Comparison of ENCODE assay signal across 22 cellular contexts in the genomic region with DNA sequence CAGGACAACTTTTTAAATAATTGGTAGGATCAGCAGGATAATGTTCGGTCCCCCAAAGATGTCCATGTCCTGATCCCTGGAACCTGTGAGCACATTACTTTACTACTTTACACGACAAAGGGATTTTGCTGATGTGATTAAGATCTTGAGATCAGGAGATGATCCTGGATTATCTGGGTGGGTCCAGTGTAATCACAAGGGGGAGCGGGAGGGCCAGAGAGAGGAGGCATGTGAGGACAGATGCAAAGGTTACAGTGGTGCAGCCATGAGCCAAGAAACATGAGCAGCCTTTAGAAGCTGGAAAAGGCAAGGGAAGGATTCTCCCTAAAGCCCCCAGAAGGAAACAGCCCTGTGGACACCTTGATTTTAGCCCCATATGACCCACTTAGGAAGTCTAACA. TPM values are rescaled to one million over a fixed set of nuclear protein-coding genes. Genes with fewer than 3 reads are reported as not detected.
A peak's percentile ranks its signal among the peaks of the same experiment; 100 is the strongest.
DNase-seq lines count a peak whose midpoint lies in the region; ATAC-seq, FAIRE-seq and TF ChIP-seq lines count a peak whose summit lies in the region.
"Had no signal": no experiment of that assay in that cellular context is flagged by ENCODE, and none has a peak within 500 bp of the region (broad histone marks: within the 10 kb centered on the region; RNA-seq: fewer than 3 reads in every experiment).

No MANE protein-coding gene starts in this region.

- H4K20me1 ChIP-seq in neural progenitor cell (ENCODE audit: low read depth), result no peaks in the 10 kb centered on the region

- no peak overlapping the region for H3K4me3 ChIP-seq in neural progenitor cell
- H3K4me3 ChIP-seq: HAP-1 had no signal

- H3K9ac ChIP-seq in neural progenitor cell, result no peak overlapping the region

- H3K27ac Mint-ChIP-seq in neural progenitor cell, result no peak overlapping the region
- H3K27ac Mint-ChIP-seq: HFFc6 had no signal

- H3K36me3 ChIP-seq in neural progenitor cell, result no peaks in the 10 kb centered on the region
- H3K36me3 ChIP-seq: HAP-1 had no signal

- no peak overlapping the region for H2AFZ ChIP-seq in neural progenitor cell (replicated peaks)

- peaks cover 39% of the 10 kb centered on the region for H3K36me3 Mint-ChIP-seq in neural progenitor cell
- H3K36me3 Mint-ChIP-seq: CD4-positive, alpha-beta memory T cell had no signal

- H3K27ac ChIP-seq in epithelial cell of prostate (peak overlapping the region; percentile 91), neural progenitor cell (no peak overlapping the region), substantia nigra (ENCODE audit: low read depth, low read length, poor library complexity, severe bottlenecking) (no peak overlapping the region)

- H3K79me2 ChIP-seq in neural progenitor cell (ENCODE audit: low read depth), result no peaks in the 10 kb centered on the region

- H3F3A ChIP-seq in neural progenitor cell (ENCODE audit: low read depth), result no peaks in the 10 kb centered on the region

- no peak overlapping the region for H3K4me2 ChIP-seq in neural progenitor cell

- ATAC-seq in HG03135 (IDR thresholded peaks at IDR 0.05; ENCODE audit: unreplicated experiment), result no peak

- H3K4me1 Mint-ChIP-seq in neural progenitor cell, result peaks cover 3% of the 10 kb centered on the region
- H3K4me1 Mint-ChIP-seq: CD4-positive, alpha-beta memory T cell had no signal

- no peak for TF ChIP-seq CTCF in neural progenitor cell (IDR thresholded peaks at IDR 0.05)

- H3K9me3 ChIP-seq in neural progenitor cell (ENCODE audit: low read depth), result no peaks in the 10 kb centered on the region
- H3K9me3 ChIP-seq: Caco-2, HAP-1 had no signal

- no peaks in the 10 kb centered on the region for H3K27me3 ChIP-seq in neural progenitor cell

- no peaks in the 10 kb centered on the region for H3K4me1 ChIP-seq in neural progenitor cell
- H3K4me1 ChIP-seq: Caco-2, HAP-1 had no signal

- H3K9me3 Mint-ChIP-seq in neural progenitor cell, result peaks cover 7% of the 10 kb centered on the region

- H3K27me3 Mint-ChIP-seq in neural progenitor cell (ENCODE audit: insufficient read depth, low read depth), result peaks cover 3% of the 10 kb centered on the region

- FAIRE-seq in urothelium cell line (lab: Jason Lieb, UNC), result no peak
- FAIRE-seq: GM12891, GM18507, H54 had no signal

- DNase-seq in NCI-H524 (lab: John Stamatoyannopoulos, UW) (peak; percentile 65 to 91), NCI-H82 treated with DMSO at 0.1 percent for 48 hours (lab: John Stamatoyannopoulos, UW; ENCODE audit: unreplicated experiment) (peak; percentile 77), epithelial cell of prostate (ENCODE audit: low read depth, low spot score) (no peak), neural progenitor cell (ENCODE audit: low spot score) (peak; percentile 16), urothelium cell line (ENCODE audit: low spot score) (no peak), NCI-H1105 treated with DMSO at 0.1 percent for 48 hours (lab: John Stamatoyannopoulos, UW) (no peak), substantia nigra (lab: John Stamatoyannopoulos, UW) (no peak)
- DNase-seq: C1 segment of cervical spinal cord; Caco-2; CD4-positive, alpha-beta memory T cell; DMS79 treated with DMSO at 0.1 percent for 48 hours; GF-D8; GOT3; HFFc6 had no signal

- no peak overlapping the region for H3K4me3 Mint-ChIP-seq in neural progenitor cell
- H3K4me3 Mint-ChIP-seq: CD4-positive, alpha-beta memory T cell; HFFc6 had no signal

RNA-seq across cellular contexts. Expression of a gene that starts 33.1 kb away (rescaled TPM):
- 6.9 and 11.0 TPM in 2 replicates for total RNA-seq in neural progenitor cell (ENCODE audit: low replicate concordance)
- total RNA-seq: A172; A673; CD4-positive, alpha-beta memory T cell; G401; HFFc6 had no signal

Comparison
In these comparisons a context has a peak if more than half of its experiments do, and no peak if none do; other contexts are left out.
1. DNase-seq: peak in NCI-H524 (2 of 2), NCI-H82 treated with DMSO at 0.1 percent for 48 hours (single experiment) and neural progenitor cell (single experiment); none in epithelial cell of prostate (single experiment), urothelium cell line (single experiment), NCI-H1105 treated with DMSO at 0.1 percent for 48 hours (single experiment) and substantia nigra (0 of 49).